In genomic region chr6:134967711-134968110, GRCh38 we compare ENCODE assay signal across 19 cellular contexts.
"Had no signal": no experiment of that assay in that cellular context is flagged by ENCODE, and none has a peak within 500 bp of the region (broad histone marks: within the 10 kb centered on the region; RNA-seq: fewer than 3 reads in every experiment).

No MANE protein-coding gene starts in this region.

- H3K4me3 ChIP-seq: esophagus muscularis mucosa, gastroesophageal sphincter, heart right ventricle, thyroid gland had no signal

- H3K4me3 Mint-ChIP-seq: activated B cell treated with CpG ODN at 0.5 μM for 24 hours; activated naive CD8-positive, alpha-beta T cell; activated T-helper 1 cell treated with anti-CD3 and anti-CD28 coated beads, Interleukin-12 subunit alpha, Interleukin-12 subunit beta, Interleukin-2, Interleukin-4 antibody, amounts not matched to agents 30 ng/mL and 10 ng/mL and 1 ng/mL, durations not matched to agents 14 hours and 24 hours and 36 hours; dendritic cell treated with granulocyte-macrophage colony-stimulating factor and Interleukin-4, amounts not matched to agents 40 ng/mL and 50 ng/mL, for 4 days; immature natural killer cell; memory B cell had no signal

- ATAC-seq: gastroesophageal sphincter, heart right ventricle had no signal

- H3K27ac ChIP-seq: esophagus muscularis mucosa, gastroesophageal sphincter, heart right ventricle, thyroid gland had no signal

- H3K27me3 Mint-ChIP-seq: activated B cell treated with CpG ODN at 0.5 μM for 24 hours; activated naive CD8-positive, alpha-beta T cell; dendritic cell treated with granulocyte-macrophage colony-stimulating factor and Interleukin-4, amounts not matched to agents 40 ng/mL and 50 ng/mL, for 4 days; memory B cell had no signal

- H3K27me3 ChIP-seq: esophagus muscularis mucosa, gastroesophageal sphincter, heart right ventricle, thyroid gland had no signal

- FAIRE-seq: endothelial cell of umbilical vein had no signal

- H3K27ac Mint-ChIP-seq: activated B cell treated with CpG ODN at 0.5 μM for 24 hours; activated naive CD8-positive, alpha-beta T cell; dendritic cell treated with granulocyte-macrophage colony-stimulating factor and Interleukin-4, amounts not matched to agents 40 ng/mL and 50 ng/mL, for 4 days; immature natural killer cell; memory B cell had no signal

- H3K4me1 Mint-ChIP-seq: activated B cell treated with CpG ODN at 0.5 μM for 24 hours, memory B cell had no signal

- DNase-seq: activated B cell treated with CpG ODN at 0.5 μM for 24 hours; activated CD4-positive, alpha-beta T cell treated with anti-CD3 and anti-CD28 coated beads for 48 hours; activated CD8-positive, alpha-beta memory T cell treated with anti-CD3 and anti-CD28 coated beads for 24 hours; activated gamma-delta T cell treated with Interleukin-2 at 50 U/mL for 16 hours; amniotic stem cell; effector memory CD4-positive, alpha-beta T cell; heart right ventricle; immature natural killer cell; kidney glomerular epithelial cell; occipital lobe; stimulated activated naive CD4-positive, alpha-beta T cell; thyroid gland had no signal

- H3K9me3 Mint-ChIP-seq: activated B cell treated with CpG ODN at 0.5 μM for 24 hours; activated T-helper 1 cell treated with anti-CD3 and anti-CD28 coated beads, Interleukin-12 subunit alpha, Interleukin-12 subunit beta, Interleukin-2, Interleukin-4 antibody, amounts not matched to agents 30 ng/mL and 10 ng/mL and 1 ng/mL, durations not matched to agents 14 hours and 24 hours and 36 hours; dendritic cell treated with granulocyte-macrophage colony-stimulating factor and Interleukin-4, amounts not matched to agents 40 ng/mL and 50 ng/mL, for 4 days; immature natural killer cell; memory B cell had no signal
